Comparison of ENCODE assay signal across 17 cellular contexts in genomic region chr2:224722777-224723176, GRCh38. TPM values are rescaled to one million over a fixed set of nuclear protein-coding genes. Genes with fewer than 3 reads are reported as not detected.
"Had no signal": no experiment of that assay in that cellular context is flagged by ENCODE, and none has a peak within 500 bp of the region (broad histone marks: within the 10 kb centered on the region; RNA-seq: fewer than 3 reads in every experiment).

No MANE protein-coding gene starts in this region.

- DNase-seq: activated T-cell treated with anti-CD3 and anti-CD28 coated beads, Interleukin-2, amount 50 U/mL, for 1 hour; cerebellar nuclear complex; dermis blood vessel endothelial cell; midbrain; naive thymus-derived CD4-positive, alpha-beta T cell; nucleus accumbens; stimulated activated CD4-positive, alpha-beta T cell treated with anti-CD3 and anti-CD28 coated beads, Interleukin-12 subunit alpha, Interleukin-12 subunit beta, amount 100 ng/mL, for 4 hours had no signal

- H3K36me3 ChIP-seq: prostate gland had no signal

- H3K4me1 Mint-ChIP-seq: activated naive CD4-positive, alpha-beta T cell treated with anti-CD3 and anti-CD28 coated beads, Interleukin-2, amount 50 U/mL, for 24 hours; naive thymus-derived CD4-positive, alpha-beta T cell had no signal

- H3K9me3 ChIP-seq: prostate gland had no signal

- H3K27ac ChIP-seq: prostate gland had no signal

- H3K4me1 ChIP-seq: prostate gland had no signal

- H3K27ac Mint-ChIP-seq: activated naive CD4-positive, alpha-beta T cell treated with anti-CD3 and anti-CD28 coated beads, Interleukin-2, amount 50 U/mL, for 24 hours; naive thymus-derived CD4-positive, alpha-beta T cell; stimulated activated naive CD8-positive, alpha-beta T cell treated with anti-CD3 and anti-CD28 coated beads, Interleukin-15, Interleukin-2, amounts not matched to agents 100 ng/mL and 50 ng/mL, for 24 hours; T-helper 2 cell treated with Interferon-gamma antibody and Interleukin-4, amounts not matched to agents 5 μg/mL and 100 μg/mL, for 36 hours had no signal

- H3K4me3 Mint-ChIP-seq: activated naive CD4-positive, alpha-beta T cell treated with anti-CD3 and anti-CD28 coated beads, Interleukin-2, amount 50 U/mL, for 24 hours; naive thymus-derived CD4-positive, alpha-beta T cell; stimulated activated naive CD8-positive, alpha-beta T cell treated with anti-CD3 and anti-CD28 coated beads, Interleukin-15, Interleukin-2, amounts not matched to agents 100 ng/mL and 50 ng/mL, for 24 hours; T-helper 2 cell treated with Interferon-gamma antibody and Interleukin-4, amounts not matched to agents 5 μg/mL and 100 μg/mL, for 36 hours had no signal

- H3K36me3 Mint-ChIP-seq: activated naive CD4-positive, alpha-beta T cell treated with anti-CD3 and anti-CD28 coated beads, Interleukin-2, amount 50 U/mL, for 24 hours had no signal

- H3K4me3 ChIP-seq: lung, prostate gland had no signal

- ATAC-seq: naive thymus-derived CD4-positive, alpha-beta T cell; sciatic nerve had no signal

RNA-seq across cellular contexts. Expression of gene CCDC195, which starts 6.6 kb away (rescaled TPM):
- total RNA-seq: dermis blood vessel endothelial cell; epithelial cell of proximal tubule; glomerular endothelial cell; lung; naive thymus-derived CD4-positive, alpha-beta T cell; prostate gland; sciatic nerve; temporal lobe; ureter had no signal
- polyA plus RNA-seq: lung; naive thymus-derived CD4-positive, alpha-beta T cell had no signal
